1 cellular context compared by ENCODE assay signal in the genomic region with DNA sequence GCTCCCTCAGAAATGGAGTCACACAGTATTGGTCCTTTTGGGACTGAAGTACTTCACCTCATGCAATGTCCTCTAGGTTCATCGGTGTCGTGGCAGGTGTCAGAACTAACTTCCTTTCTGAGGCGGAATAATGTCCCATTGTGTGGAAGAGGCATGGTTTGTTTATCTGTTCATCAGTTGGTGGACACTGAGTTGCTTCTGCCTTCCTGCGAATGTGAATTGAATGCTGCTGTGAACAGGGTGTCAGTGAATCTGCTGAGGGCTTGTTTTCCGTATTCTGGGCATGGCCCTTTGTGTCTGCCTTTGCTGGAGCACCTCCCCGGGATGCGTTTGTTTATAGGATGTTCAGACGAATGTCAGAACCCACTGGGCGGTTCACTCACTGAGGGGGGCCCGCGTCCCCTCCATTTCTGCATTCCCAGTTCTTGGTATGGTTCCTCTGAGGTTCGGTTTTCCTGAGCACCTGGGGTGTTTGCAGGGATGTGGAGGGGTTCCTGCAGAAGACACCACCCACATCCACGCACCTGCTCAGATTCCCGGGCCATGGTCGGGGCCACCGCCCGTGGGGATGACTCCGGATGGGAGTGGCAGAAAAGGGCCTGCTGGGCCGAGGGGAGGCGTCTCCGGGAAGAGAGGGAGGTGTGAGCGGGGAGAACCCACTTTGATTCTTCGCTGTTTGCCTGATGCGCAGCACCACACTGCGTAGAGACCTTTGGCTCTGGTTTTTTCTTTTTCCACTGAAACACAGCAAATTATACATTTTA.
TF ChIP-seq lines count a peak whose summit lies in the region.

No MANE protein-coding gene starts in this region.

TF ChIP-seq in HepG2, 621 proteins besides CTCF, POLR2A, EP300 and RAD21:
- TF ChIP-seq ZFP41 (CRISPR knock-in tag; IDR thresholded peaks at IDR 0.05; ENCODE audit: borderline replicate concordance) (no peak), ZBTB42 (CRISPR knock-in tag; IDR thresholded peaks at IDR 0.05) (no peak), ZNF879 (CRISPR knock-in tag; IDR thresholded peaks at IDR 0.05) (no peak), SPEN (CRISPR knock-in tag; IDR thresholded peaks at IDR 0.05; ENCODE audit: low read depth) (no peak), MBNL3 (CRISPR knock-in tag; conservative IDR thresholded peaks at IDR 0.05) (no peak), ZNF776 (CRISPR knock-in tag; IDR thresholded peaks at IDR 0.05) (no peak), SIN3B (IDR thresholded peaks at IDR 0.05; ENCODE audit: low read length) (no peak), ZSCAN12 (CRISPR knock-in tag; IDR thresholded peaks at IDR 0.05) (no peak), HNRNPLL (IDR thresholded peaks at IDR 0.05; ENCODE audit: low read depth, low read length, poor library complexity, severe bottlenecking) (no peak), ZNF547 (CRISPR knock-in tag; IDR thresholded peaks at IDR 0.05) (no peak), ZNF510 (CRISPR knock-in tag; IDR thresholded peaks at IDR 0.05; ENCODE audit: low read depth) (no peak), SMARCC2 (IDR thresholded peaks at IDR 0.05) (no peak), PCBP2 (optimal IDR thresholded peaks at IDR 0.05; ENCODE audit: low read depth, low read length, poor library complexity, severe bottlenecking) (no peak), ZNF569 (CRISPR knock-in tag; IDR thresholded peaks at IDR 0.05; ENCODE audit: borderline replicate concordance) (no peak), ZNF749 (CRISPR knock-in tag; IDR thresholded peaks at IDR 0.05; ENCODE audit: borderline replicate concordance) (no peak)
- TF ChIP-seq, protein P1, sequence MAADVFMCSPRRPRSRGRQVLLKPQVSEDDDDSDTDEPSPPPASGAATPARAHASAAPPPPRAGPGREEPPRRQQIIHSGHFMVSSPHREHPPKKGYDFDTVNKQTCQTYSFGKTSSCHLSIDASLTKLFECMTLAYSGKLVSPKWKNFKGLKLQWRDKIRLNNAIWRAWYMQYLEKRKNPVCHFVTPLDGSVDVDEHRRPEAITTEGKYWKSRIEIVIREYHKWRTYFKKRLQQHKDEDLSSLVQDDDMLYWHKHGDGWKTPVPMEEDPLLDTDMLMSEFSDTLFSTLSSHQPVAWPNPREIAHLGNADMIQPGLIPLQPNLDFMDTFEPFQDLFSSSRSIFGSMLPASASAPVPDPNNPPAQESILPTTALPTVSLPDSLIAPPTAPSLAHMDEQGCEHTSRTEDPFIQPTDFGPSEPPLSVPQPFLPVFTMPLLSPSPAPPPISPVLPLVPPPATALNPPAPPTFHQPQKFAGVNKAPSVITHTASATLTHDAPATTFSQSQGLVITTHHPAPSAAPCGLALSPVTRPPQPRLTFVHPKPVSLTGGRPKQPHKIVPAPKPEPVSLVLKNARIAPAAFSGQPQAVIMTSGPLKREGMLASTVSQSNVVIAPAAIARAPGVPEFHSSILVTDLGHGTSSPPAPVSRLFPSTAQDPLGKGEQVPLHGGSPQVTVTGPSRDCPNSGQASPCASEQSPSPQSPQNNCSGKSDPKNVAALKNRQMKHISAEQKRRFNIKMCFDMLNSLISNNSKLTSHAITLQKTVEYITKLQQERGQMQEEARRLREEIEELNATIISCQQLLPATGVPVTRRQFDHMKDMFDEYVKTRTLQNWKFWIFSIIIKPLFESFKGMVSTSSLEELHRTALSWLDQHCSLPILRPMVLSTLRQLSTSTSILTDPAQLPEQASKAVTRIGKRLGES (CRISPR knock-in tag; IDR thresholded peaks at IDR 0.05; ENCODE audit: borderline replicate concordance): no peak
- TF ChIP-seq, protein P2, sequence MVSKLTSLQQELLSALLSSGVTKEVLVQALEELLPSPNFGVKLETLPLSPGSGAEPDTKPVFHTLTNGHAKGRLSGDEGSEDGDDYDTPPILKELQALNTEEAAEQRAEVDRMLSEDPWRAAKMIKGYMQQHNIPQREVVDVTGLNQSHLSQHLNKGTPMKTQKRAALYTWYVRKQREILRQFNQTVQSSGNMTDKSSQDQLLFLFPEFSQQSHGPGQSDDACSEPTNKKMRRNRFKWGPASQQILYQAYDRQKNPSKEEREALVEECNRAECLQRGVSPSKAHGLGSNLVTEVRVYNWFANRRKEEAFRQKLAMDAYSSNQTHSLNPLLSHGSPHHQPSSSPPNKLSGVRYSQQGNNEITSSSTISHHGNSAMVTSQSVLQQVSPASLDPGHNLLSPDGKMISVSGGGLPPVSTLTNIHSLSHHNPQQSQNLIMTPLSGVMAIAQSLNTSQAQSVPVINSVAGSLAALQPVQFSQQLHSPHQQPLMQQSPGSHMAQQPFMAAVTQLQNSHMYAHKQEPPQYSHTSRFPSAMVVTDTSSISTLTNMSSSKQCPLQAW (CRISPR knock-in tag; IDR thresholded peaks at IDR 0.05): no peak
- TF ChIP-seq, protein P3, sequence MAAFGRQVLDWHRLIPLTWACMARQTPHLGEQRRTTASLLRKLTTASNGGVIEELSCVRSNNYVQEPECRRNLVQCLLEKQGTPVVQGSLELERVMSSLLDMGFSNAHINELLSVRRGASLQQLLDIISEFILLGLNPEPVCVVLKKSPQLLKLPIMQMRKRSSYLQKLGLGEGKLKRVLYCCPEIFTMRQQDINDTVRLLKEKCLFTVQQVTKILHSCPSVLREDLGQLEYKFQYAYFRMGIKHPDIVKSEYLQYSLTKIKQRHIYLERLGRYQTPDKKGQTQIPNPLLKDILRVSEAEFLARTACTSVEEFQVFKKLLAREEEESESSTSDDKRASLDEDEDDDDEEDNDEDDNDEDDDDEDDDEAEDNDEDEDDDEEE (CRISPR knock-in tag; IDR thresholded peaks at IDR 0.05): no peak
- TF ChIP-seq, protein P4, sequence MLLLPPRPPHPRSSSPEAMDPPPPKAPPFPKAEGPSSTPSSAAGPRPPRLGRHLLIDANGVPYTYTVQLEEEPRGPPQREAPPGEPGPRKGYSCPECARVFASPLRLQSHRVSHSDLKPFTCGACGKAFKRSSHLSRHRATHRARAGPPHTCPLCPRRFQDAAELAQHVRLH (CRISPR knock-in tag; IDR thresholded peaks at IDR 0.05; ENCODE audit: borderline replicate concordance, low read depth): no peak
